ENCODE assay signal across 27 cellular contexts in the genomic region with DNA sequence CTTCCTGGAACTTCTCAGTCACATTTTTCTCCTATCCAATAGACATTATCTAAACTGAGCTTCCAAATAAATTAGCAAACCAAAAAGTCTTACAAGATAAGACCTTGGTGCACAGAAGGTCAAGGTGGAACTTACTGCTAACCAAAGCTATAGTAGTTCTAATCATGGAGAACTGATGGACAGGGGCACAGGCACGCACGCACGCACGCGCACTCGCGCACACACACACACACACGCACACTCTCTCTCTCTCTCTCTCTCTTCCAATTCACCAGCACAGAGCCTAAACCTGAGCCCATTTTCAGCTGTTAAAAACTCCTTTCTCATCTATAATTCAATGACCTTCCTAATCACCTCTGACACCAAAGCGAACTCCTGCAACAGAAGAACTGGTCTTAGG.
"Had no signal": no experiment of that assay in that cellular context is flagged by ENCODE, and none has a peak within 500 bp of the region (broad histone marks: within the 10 kb centered on the region; RNA-seq: fewer than 3 reads in every experiment).

No MANE protein-coding gene starts in this region.

- H3K27ac Mint-ChIP-seq: activated B cell treated with CpG ODN at 0.5 μM for 24 hours; activated CD4-positive, alpha-beta T cell treated with anti-CD3 and anti-CD28 coated beads for 36 hours; activated naive CD4-positive, alpha-beta T cell treated with anti-CD3 and anti-CD28 coated beads for 36 hours; activated naive CD8-positive, alpha-beta T cell treated with anti-CD3 and anti-CD28 coated beads, Interleukin-2, amount 10 ng/mL, durations not matched to agents 7 days and 5 days; activated T-cell treated with anti-CD3 and anti-CD28 coated beads, Interleukin-2, amount 50 U/mL, for 72 hours; effector memory CD8-positive, alpha-beta T cell; nephron progenitor cell; stimulated activated memory B cell treated with anti-CD40 and anti-IgM and Interleukin-4, amounts not matched to agents 10 μg/mL and 1 μg/mL and 100 μg/mL, for 72 hours; T-helper 1 cell treated with Interleukin-12 subunit alpha and Interleukin-12 subunit beta and Interleukin-4 antibody, amounts not matched to agents 30 μg/mL and 1 μg/mL, for 36 hours had no signal

- H3K4me1 ChIP-seq: lower lobe of right lung had no signal

- H3K4me3 Mint-ChIP-seq: activated B cell treated with CpG ODN at 0.5 μM for 24 hours; activated CD4-positive, alpha-beta T cell treated with anti-CD3 and anti-CD28 coated beads for 36 hours; activated naive CD4-positive, alpha-beta T cell treated with anti-CD3 and anti-CD28 coated beads for 36 hours; activated naive CD8-positive, alpha-beta T cell treated with anti-CD3 and anti-CD28 coated beads, Interleukin-2, amount 10 ng/mL, durations not matched to agents 7 days and 5 days; activated T-cell treated with anti-CD3 and anti-CD28 coated beads, Interleukin-2, amount 50 U/mL, for 72 hours; effector memory CD8-positive, alpha-beta T cell; nephron progenitor cell; stimulated activated memory B cell treated with anti-CD40 and anti-IgM and Interleukin-4, amounts not matched to agents 10 μg/mL and 1 μg/mL and 100 μg/mL, for 72 hours; T-helper 1 cell treated with Interleukin-12 subunit alpha and Interleukin-12 subunit beta and Interleukin-4 antibody, amounts not matched to agents 30 μg/mL and 1 μg/mL, for 36 hours had no signal

- H3K27ac ChIP-seq: cardiac muscle cell, lower lobe of right lung, thoracic aorta had no signal

- H3K4me1 Mint-ChIP-seq: activated B cell treated with CpG ODN at 0.5 μM for 24 hours; activated CD4-positive, alpha-beta T cell treated with anti-CD3 and anti-CD28 coated beads for 36 hours; activated naive CD8-positive, alpha-beta T cell treated with anti-CD3 and anti-CD28 coated beads, Interleukin-2, amount 10 ng/mL, durations not matched to agents 7 days and 5 days; stimulated activated memory B cell treated with anti-CD40 and anti-IgM and Interleukin-4, amounts not matched to agents 10 μg/mL and 1 μg/mL and 100 μg/mL, for 72 hours had no signal

- FAIRE-seq: endothelial cell of umbilical vein, frontal cortex had no signal

- H3K4me2 ChIP-seq: smooth muscle cell had no signal

- H3K9me3 ChIP-seq: lower lobe of right lung, mucosa of descending colon, thoracic aorta had no signal

- H3K9me3 Mint-ChIP-seq: activated B cell treated with CpG ODN at 0.5 μM for 24 hours; activated naive CD4-positive, alpha-beta T cell treated with anti-CD3 and anti-CD28 coated beads for 36 hours had no signal

- H3K27me3 ChIP-seq: cardiac muscle cell had no signal

- DNase-seq: activated B cell treated with CpG ODN at 0.5 μM for 24 hours; activated CD4-positive, alpha-beta T cell treated with anti-CD3 and anti-CD28 coated beads for 36 hours; activated CD4-positive, alpha-beta T cell treated with anti-CD3 and anti-CD28 coated beads, Interleukin-2, amount 50 U/mL, for 48 hours; activated effector memory CD4-positive, alpha-beta T cell treated with Interleukin-2 at 50 U/mL for 16 hours; activated naive CD4-positive, alpha-beta T cell treated with anti-CD3 and anti-CD28 coated beads for 36 hours; activated naive CD8-positive, alpha-beta T cell treated with anti-CD3 and anti-CD28 coated beads, Interleukin-2, amount 10 ng/mL, durations not matched to agents 7 days and 5 days; activated T-cell treated with anti-CD3 and anti-CD28 coated beads, Interleukin-2, amount 50 U/mL, for 72 hours; amniotic stem cell; dermis blood vessel endothelial cell; effector memory CD8-positive, alpha-beta T cell; glutamatergic neuron; hypothalamus; lower lobe of right lung; mucosa of descending colon; nephron progenitor cell; occipital lobe; stimulated activated CD4-positive, alpha-beta T cell treated with anti-CD3 and anti-CD28 coated beads, Interleukin-15, amount 100 ng/mL, for 24 hours; T1000 had no signal

- H3K36me3 ChIP-seq: cardiac muscle cell, lower lobe of right lung, thoracic aorta had no signal

- H3K36me3 Mint-ChIP-seq: activated naive CD8-positive, alpha-beta T cell treated with anti-CD3 and anti-CD28 coated beads, Interleukin-2, amount 10 ng/mL, durations not matched to agents 7 days and 5 days; stimulated activated memory B cell treated with anti-CD40 and anti-IgM and Interleukin-4, amounts not matched to agents 10 μg/mL and 1 μg/mL and 100 μg/mL, for 72 hours had no signal

- ATAC-seq: activated CD4-positive, alpha-beta T cell treated with anti-CD3 and anti-CD28 coated beads for 36 hours; activated T-cell treated with anti-CD3 and anti-CD28 coated beads, Interleukin-2, amount 50 U/mL, for 72 hours; effector memory CD8-positive, alpha-beta T cell; esophagus mucosa; lower lobe of right lung; mucosa of descending colon; sciatic nerve; stimulated activated memory B cell treated with anti-CD40 and anti-IgM and Interleukin-4, amounts not matched to agents 10 μg/mL and 1 μg/mL and 100 μg/mL, for 72 hours had no signal

- H3K4me3 ChIP-seq: cardiac muscle cell, lower lobe of right lung, mucosa of descending colon, smooth muscle cell, thoracic aorta had no signal
